ENCODE assay signal across 30 cellular contexts in genomic region chr2:126907671-126908070, GRCh38. TPM values are rescaled to one million over a fixed set of nuclear protein-coding genes. Genes with fewer than 3 reads are reported as not detected.
DNase-seq lines count a peak whose midpoint lies in the region; ATAC-seq and TF ChIP-seq lines count a peak whose summit lies in the region.
"Had no signal": no experiment of that assay in that cellular context is flagged by ENCODE, and none has a peak within 500 bp of the region (broad histone marks: within the 10 kb centered on the region; RNA-seq: fewer than 3 reads in every experiment).

No MANE protein-coding gene starts in this region.

- no peaks in the 10 kb centered on the region for H3K79me2 ChIP-seq in OCI-LY7 (ENCODE audit: insufficient read depth, low read depth, low read length)

- peak; percentile 39 for ATAC-seq in activated CD8-positive, alpha-beta memory T cell treated with anti-CD3 and anti-CD28 coated beads, Interleukin-2, amount 10 ng/mL, durations not matched to agents 7 days and 5 days
- ATAC-seq in HG03469 (IDR thresholded peaks at IDR 0.05; ENCODE audit: unreplicated experiment) (peak; percentile 36), upper lobe of right lung (no peak)
- ATAC-seq: body of pancreas; CD8-positive, alpha-beta T cell; HepG2; left ventricle myocardium superior; pancreas had no signal

- H2AFZ ChIP-seq in OCI-LY7 (ENCODE audit: low read length), result no peak overlapping the region

- H3K9me3 Mint-ChIP-seq in activated CD8-positive, alpha-beta memory T cell treated with anti-CD3 and anti-CD28 coated beads, Interleukin-2, amount 10 ng/mL, durations not matched to agents 7 days and 5 days (ENCODE audit: low read depth), result no peaks in the 10 kb centered on the region

- peak; percentile 36 for DNase-seq in activated CD8-positive, alpha-beta memory T cell treated with anti-CD3 and anti-CD28 coated beads, Interleukin-2, amount 10 ng/mL, durations not matched to agents 7 days and 5 days
- no peak for DNase-seq in activated CD8-positive, alpha-beta memory T cell treated with anti-CD3 and anti-CD28 coated beads, Interleukin-2, amount 50 U/mL, for 48 hours
- DNase-seq in islet precursor cell (peak; percentile 38), upper lobe of right lung (peak; percentile 32), OCI-LY7 (ENCODE audit: low spot score) (no peak), 8988T (no peak), NCI-H1105 (lab: John Stamatoyannopoulos, UW) (no peak)
- DNase-seq: activated B cell treated with CpG ODN at 0.5 μM for 24 hours; activated CD4-positive, alpha-beta T cell treated with anti-CD3 and anti-CD28 coated beads, Interleukin-2, amount 50 U/mL, for 4 hours; activated effector memory CD4-positive, alpha-beta T cell treated with anti-CD3 and anti-CD28 coated beads, Interleukin-2, amount 50 U/mL, for 16 hours; body of pancreas; CD8-positive, alpha-beta T cell; DMS153; effector CD8-positive, alpha-beta T cell; foreskin melanocyte; left ventricle myocardium superior; NCI-H1092 treated with DMSO at 0.1 percent for 48 hours; NCI-H1930; NCI-H2227 treated with DMSO at 0.1 percent for 48 hours; stimulated activated CD4-positive, alpha-beta T cell treated with anti-CD3 and anti-CD28 coated beads, Interleukin-12 subunit alpha, Interleukin-12 subunit beta, amount 100 ng/mL, for 4 hours; stimulated activated CD4-positive, alpha-beta T cell treated with anti-CD3 and anti-CD28 coated beads, Interleukin-4, amount 100 ng/mL, for 4 hours; stomach; T1000 had no signal

- H3K27me3 ChIP-seq in upper lobe of right lung, result no peaks in the 10 kb centered on the region
- H3K27me3 ChIP-seq: body of pancreas, pancreas, tibial artery had no signal

- H3K9me3 ChIP-seq in upper lobe of right lung, result no peaks in the 10 kb centered on the region
- peaks cover 8% of the 10 kb centered on the region; the same call in 1 of the 2 replicates for H3K9me3 ChIP-seq in OCI-LY7 (ENCODE audit: low read length)
- H3K9me3 ChIP-seq: body of pancreas, pancreas had no signal

- CTCF ChIA-PET in activated CD8-positive, alpha-beta memory T cell treated with anti-CD3 and anti-CD28 coated beads, Interleukin-2, amount 10 ng/mL, durations not matched to agents 7 days and 5 days (lab: Charles Lee), result no interaction called here
- CTCF ChIA-PET in OCI-LY7 (lab: Charles Lee; ENCODE audit: unreplicated experiment), result no interaction called here

- H3K36me3 ChIP-seq in upper lobe of right lung (no peaks in the 10 kb centered on the region), OCI-LY7 (ENCODE audit: insufficient read depth, low read length) (no peaks in the 10 kb centered on the region)
- H3K36me3 ChIP-seq: pancreas, stomach, tibial artery had no signal

- H3K27ac ChIP-seq in upper lobe of right lung, result no peak overlapping the region
- no peak overlapping the region for H3K27ac ChIP-seq in OCI-LY7 (ENCODE audit: low read depth, low read length, poor library complexity, severe bottlenecking)
- H3K27ac ChIP-seq: body of pancreas, pancreas, stomach, tibial artery had no signal

- H3K4me3 Mint-ChIP-seq in activated CD8-positive, alpha-beta memory T cell treated with anti-CD3 and anti-CD28 coated beads, Interleukin-2, amount 10 ng/mL, durations not matched to agents 7 days and 5 days, result no peak overlapping the region
- H3K4me3 Mint-ChIP-seq: activated B cell treated with CpG ODN at 0.5 μM for 24 hours; CD8-positive, alpha-beta T cell; nephron had no signal

- H3K4me1 ChIP-seq in upper lobe of right lung (no peaks in the 10 kb centered on the region), OCI-LY7 (ENCODE audit: insufficient read depth, low read length, poor library complexity, severe bottlenecking) (peaks cover 61% of the 10 kb centered on the region)
- H3K4me1 ChIP-seq: body of pancreas, pancreas, tibial artery had no signal

- TF ChIP-seq CTCF in upper lobe of right lung (IDR thresholded peaks at IDR 0.05) (no peak), OCI-LY7 (conservative IDR thresholded peaks at IDR 0.05; ENCODE audit: low read length) (no peak)

- BruUV-seq in OCI-LY7 (replicated peaks; lab: Mats Ljungman, UMichigan), result no TSS peak

- POLR2A ChIA-PET in OCI-LY7 (lab: Charles Lee), result no interaction called here

- no peaks in the 10 kb centered on the region for H3K9me2 ChIP-seq in OCI-LY7 (ENCODE audit: insufficient read depth, low read length)

- H3K4me2 ChIP-seq in OCI-LY7 (ENCODE audit: low read length), result no peak overlapping the region

- H3K4me3 ChIP-seq in upper lobe of right lung, result no peak overlapping the region
- no peak overlapping the region for H3K4me3 ChIP-seq in OCI-LY7 (ENCODE audit: low read depth, low read length, poor library complexity, severe bottlenecking)
- H3K4me3 ChIP-seq: body of pancreas, pancreas, stomach, tibial artery had no signal

- H3K27me3 Mint-ChIP-seq in activated CD8-positive, alpha-beta memory T cell treated with anti-CD3 and anti-CD28 coated beads, Interleukin-2, amount 10 ng/mL, durations not matched to agents 7 days and 5 days, result peaks cover under 1% of the 10 kb centered on the region

- intact Hi-C loops in upper lobe of right lung (cut with DNase I) (no loop called here), OCI-LY7 (cut with micrococcal nuclease; ENCODE audit: unreplicated experiment) (no loop called here)

- H3K27ac Mint-ChIP-seq in activated CD8-positive, alpha-beta memory T cell treated with anti-CD3 and anti-CD28 coated beads, Interleukin-2, amount 10 ng/mL, durations not matched to agents 7 days and 5 days, result no peak overlapping the region
- H3K27ac Mint-ChIP-seq: activated B cell treated with CpG ODN at 0.5 μM for 24 hours; CD8-positive, alpha-beta T cell had no signal

- no peaks in the 10 kb centered on the region for H4K20me1 ChIP-seq in OCI-LY7 (ENCODE audit: insufficient read depth, low read length)

- peaks cover 3% of the 10 kb centered on the region for H3K4me1 Mint-ChIP-seq in activated CD8-positive, alpha-beta memory T cell treated with anti-CD3 and anti-CD28 coated beads, Interleukin-2, amount 10 ng/mL, durations not matched to agents 7 days and 5 days

- H3K36me3 Mint-ChIP-seq in activated CD8-positive, alpha-beta memory T cell treated with anti-CD3 and anti-CD28 coated beads, Interleukin-2, amount 10 ng/mL, durations not matched to agents 7 days and 5 days, result no peaks in the 10 kb centered on the region
- H3K36me3 Mint-ChIP-seq: CD8-positive, alpha-beta T cell had no signal

RNA-seq across cellular contexts. Expression of gene TEX51, which starts 9.0 kb away (rescaled TPM):
- total RNA-seq in activated CD8-positive, alpha-beta memory T cell treated with anti-CD3 and anti-CD28 coated beads, Interleukin-2, amount 10 ng/mL, durations not matched to agents 7 days and 5 days, result not detected
- total RNA-seq in upper lobe of right lung (not detected), OCI-LY7 (2022) (not detected in 2 replicates)
- total RNA-seq in OCI-LY7 (2014; rRNA removed; shearing (Covaris generic)), result not detected in 2 replicates
- total RNA-seq: A172; activated B cell treated with CpG ODN at 0.5 μM for 24 hours; body of pancreas; CD8-positive, alpha-beta T cell; HepG2; left ventricle myocardium superior; LHCN-M2; pancreas; stomach had no signal

Comparison
In these comparisons a context has a peak if more than half of its experiments do, and no peak if none do; other contexts are left out.
1. DNase-seq: peak in activated CD8-positive, alpha-beta memory T cell treated with anti-CD3 and anti-CD28 coated beads, Interleukin-2, amount 10 ng/mL, durations not matched to agents 7 days and 5 days (single experiment), islet precursor cell (single experiment) and upper lobe of right lung (single experiment); none in activated CD8-positive, alpha-beta memory T cell treated with anti-CD3 and anti-CD28 coated beads, Interleukin-2, amount 50 U/mL, for 48 hours (single experiment), OCI-LY7 (single experiment), 8988T (single experiment) and NCI-H1105 (single experiment).